Comparison of ENCODE assay signal across 8 cellular contexts in genomic region chrX:109475174-109475891, GRCh38. TPM values are rescaled to one million over a fixed set of nuclear protein-coding genes. Genes with fewer than 3 reads are reported as not detected.
DNase-seq lines count a peak whose midpoint lies in the region; ATAC-seq and TF ChIP-seq lines count a peak whose summit lies in the region.

No MANE protein-coding gene starts in this region.

- TF ChIP-seq POLR2A in esophagus squamous epithelium (IDR thresholded peaks at IDR 0.05), result no peak

- H3K9me3 ChIP-seq in DND-41 (ENCODE audit: insufficient read depth, low read length, severe bottlenecking) (no peaks in the 10 kb centered on the region), PC-9 (ENCODE audit: insufficient read depth, low read depth) (no peaks in the 10 kb centered on the region), esophagus squamous epithelium (no peaks in the 10 kb centered on the region)

- H3K36me3 Mint-ChIP-seq in nephron progenitor cell (ENCODE audit: low read depth), result no peaks in the 10 kb centered on the region

- POLR2A ChIA-PET in PC-9 (lab: Charles Lee; ENCODE audit: unreplicated experiment), result no interaction called here

- no peak overlapping the region for H3K27ac ChIP-seq in DND-41 (ENCODE audit: low read length)
- no peak overlapping the region for H3K27ac ChIP-seq in HL-60 (replicated peaks)
- H3K27ac ChIP-seq in PC-9, result no peak overlapping the region
- no peak overlapping the region for H3K27ac ChIP-seq in esophagus squamous epithelium

- WGBS in esophagus squamous epithelium, 2 donors, result 9 to 25% methylated on average over 8 to 20 of the region's 23 CpGs

- DNase-seq in DND-41 (no peak), HL-60 (ENCODE audit: low read depth in 1 of 2, low spot score in 1 of 2) (peak in 1 of 2 experiments; percentile 32), PC-9 (peak in 1 of 2 experiments; percentile 26), esophagus squamous epithelium (lab: John Stamatoyannopoulos, UW) (no peak), nephron progenitor cell (peak; percentile 71)

- H3K9ac ChIP-seq in DND-41 (ENCODE audit: low read depth, low read length), result no peak overlapping the region

- no peak overlapping the region for H3K4me3 Mint-ChIP-seq in nephron progenitor cell

- peaks cover 2% of the 10 kb centered on the region for H3K27me3 Mint-ChIP-seq in nephron progenitor cell (ENCODE audit: low read depth, poor library complexity)

- H4K20me1 ChIP-seq in DND-41 (ENCODE audit: insufficient read depth, low read length) (no peaks in the 10 kb centered on the region), PC-9 (ENCODE audit: insufficient read depth) (no peaks in the 10 kb centered on the region)

- H3K4me1 ChIP-seq in DND-41 (ENCODE audit: insufficient read depth, low read length) (0 out of 2 replicates have a peak, but pooled peaks cover 3% of the 10 kb centered on the region), PC-9 (replicated peaks; ENCODE audit: insufficient read depth) (no peaks in the 10 kb centered on the region), esophagus squamous epithelium (peaks cover 0 to 10% (median 0%) of the 10 kb centered on the region in 3 donors)

- TF ChIP-seq CTCF in DND-41 (IDR thresholded peaks at IDR 0.05; ENCODE audit: borderline replicate concordance, extremely low read depth, low read length, poor library complexity, severe bottlenecking) (peak; percentile 30), HL-60 (IDR thresholded peaks at IDR 0.05; ENCODE audit: insufficient read depth, low read length) (peak; percentile 12), PC-9 (conservative IDR thresholded peaks at IDR 0.05) (peak; percentile 63), esophagus squamous epithelium (IDR thresholded peaks at IDR 0.05) (peak in 5 of 6 experiments; percentile 34 to 46 (median 35)), nephron progenitor cell (IDR thresholded peaks at IDR 0.05) (peak; percentile 73)

- ATAC-seq in DND-41 (ENCODE audit: insufficient read depth, low read depth), result no peak
- ATAC-seq in HG02852 (IDR thresholded peaks at IDR 0.05; ENCODE audit: unreplicated experiment), result no peak
- ATAC-seq in HG02798 (IDR thresholded peaks at IDR 0.05; ENCODE audit: poor library complexity, unreplicated experiment), result no peak
- ATAC-seq in HG03342 (IDR thresholded peaks at IDR 0.05; ENCODE audit: unreplicated experiment), result no peak

- H3K4me2 ChIP-seq in DND-41 (ENCODE audit: insufficient read depth, low read length) (no peak overlapping the region), PC-9 (no peak overlapping the region)

- no peaks in the 10 kb centered on the region for H3K9me3 Mint-ChIP-seq in nephron progenitor cell

- H3K4me1 Mint-ChIP-seq in nephron progenitor cell, result peaks cover 13% of the 10 kb centered on the region

- H3K36me3 ChIP-seq in DND-41 (ENCODE audit: insufficient read depth, low read length) (no peaks in the 10 kb centered on the region), PC-9 (ENCODE audit: low read depth) (no peaks in the 10 kb centered on the region), esophagus squamous epithelium (no peaks in the 10 kb centered on the region)

- no peak overlapping the region for H2AFZ ChIP-seq in DND-41 (ENCODE audit: low read depth, low read length)
- H2AFZ ChIP-seq in PC-9, result no peak overlapping the region

- H3K79me2 ChIP-seq in DND-41 (ENCODE audit: insufficient read depth, low read length) (no peaks in the 10 kb centered on the region), PC-9 (ENCODE audit: low read depth) (no peaks in the 10 kb centered on the region)

- intact Hi-C loops in PC-9 (cut with micrococcal nuclease; ENCODE audit: unreplicated experiment) (loop anchor here (5.0 kb wide), 1 partner anchor 778 kb away; no protein-coding TSS in a partner anchor), esophagus squamous epithelium (cut with DNase I) (no loop called here)

- no peaks in the 10 kb centered on the region for H3K9me2 ChIP-seq in PC-9 (ENCODE audit: insufficient read depth)

- no peak overlapping the region for H3K27ac Mint-ChIP-seq in nephron progenitor cell

- CTCF ChIA-PET in PC-9 (lab: Charles Lee), result interaction anchor here (0.6 kb wide), 2 partner anchors 165 to 245 kb away, joined by 3 to 6 read pairs; no protein-coding TSS in a partner anchor

- no TSS peak for BruUV-seq in PC-9 (replicated peaks; lab: Mats Ljungman, UMichigan)

- no peak overlapping the region for H3K4me3 ChIP-seq in DND-41 (ENCODE audit: low read depth in 1 of 2, low read length in 2 of 2)
- H3K4me3 ChIP-seq in HL-60 (replicated peaks; ENCODE audit: insufficient read depth, low read length), result no peak overlapping the region
- no peak overlapping the region for H3K4me3 ChIP-seq in PC-9
- peak overlapping the region in 1 of 4 donors; percentile 18 for H3K4me3 ChIP-seq in esophagus squamous epithelium

- no peaks in the 10 kb centered on the region for H3F3A ChIP-seq in PC-9 (ENCODE audit: insufficient read depth, low read depth)

- no peaks in the 10 kb centered on the region for H3K27me3 ChIP-seq in DND-41 (ENCODE audit: insufficient read depth, low read length, poor library complexity)
- H3K27me3 ChIP-seq in HL-60 (ENCODE audit: insufficient read depth, poor library complexity, severe bottlenecking), result peaks cover 2% of the 10 kb centered on the region
- peaks cover 25% of the 10 kb centered on the region for H3K27me3 ChIP-seq in PC-9 (ENCODE audit: insufficient read depth, low read depth)
- peaks cover 0 to 4% (median 0%) of the 10 kb centered on the region in 4 donors for H3K27me3 ChIP-seq in esophagus squamous epithelium

RNA-seq across cellular contexts. Expression of gene GUCY2F, which starts 6.6 kb away (rescaled TPM):
- not detected in 2 replicates for total RNA-seq in PC-9 (2021)
- total RNA-seq in esophagus squamous epithelium, result not detected

Comparison
In these comparisons a context has a peak if more than half of its experiments do, and no peak if none do; other contexts are left out.
1. CTCF ChIP-seq: peak in every context shown above with its lines; median percentile 73 in nephron progenitor cell; 63 in PC-9; 35 in esophagus squamous epithelium; 30 in DND-41; 12 in HL-60.